Comparison of ENCODE assay signal across 11 cellular contexts in the genomic region with DNA sequence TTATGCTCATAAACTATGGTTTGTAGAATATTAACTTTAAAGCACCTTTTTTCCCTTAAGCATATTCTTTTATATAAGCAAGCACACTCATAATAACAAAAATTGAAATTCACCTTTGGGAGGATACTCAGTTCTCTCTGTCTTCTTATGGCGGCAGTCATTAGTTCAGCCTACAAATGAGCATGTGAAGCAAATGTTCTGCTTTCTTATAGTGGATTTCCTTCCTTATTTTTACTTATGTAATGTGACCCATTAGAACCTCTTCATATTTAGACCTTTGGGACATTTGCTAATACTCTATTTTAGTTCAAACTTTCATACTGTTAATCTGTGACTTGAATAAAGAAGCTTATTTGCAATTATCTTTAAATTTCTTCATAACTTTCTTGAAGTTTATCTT. TPM values are rescaled to one million over a fixed set of nuclear protein-coding genes. Genes with fewer than 3 reads are reported as not detected.
DNase-seq lines count a peak whose midpoint lies in the region; ATAC-seq lines count a peak whose summit lies in the region.
"Had no signal": no experiment of that assay in that cellular context is flagged by ENCODE, and none has a peak within 500 bp of the region (broad histone marks: within the 10 kb centered on the region; RNA-seq: fewer than 3 reads in every experiment).

P2RY13 (minus strand) TSS at position 182 of the 400 bp plus-strand sequence; CDS start at position 161, 21 bp downstream.

- H3K4me1 ChIP-seq in ACC112 (ENCODE audit: control insufficient read depth, insufficient read depth, low read length, unreplicated experiment): peaks cover 17% of the 10 kb centered on the region
- no peaks in the 10 kb centered on the region for H3K4me1 ChIP-seq in mucosa of stomach (ENCODE audit: control insufficient read depth, insufficient read depth, low read length)
- no peaks in the 10 kb centered on the region for H3K4me1 ChIP-seq in aorta (ENCODE audit: control insufficient read depth in 1 of 2, insufficient read depth in 2 of 2, low read length in 2 of 2)
- H3K4me1 ChIP-seq: gastroesophageal sphincter had no signal

- H3K27me3 ChIP-seq in ACC112 (ENCODE audit: insufficient read depth, low read length) (no peaks in the 10 kb centered on the region), mucosa of stomach (ENCODE audit: control insufficient read depth, insufficient read depth, low read length) (no peaks in the 10 kb centered on the region), aorta (ENCODE audit: control insufficient read depth in 1 of 2, insufficient read depth in 2 of 2, low read length in 1 of 2) (no peaks in the 10 kb centered on the region)
- H3K27me3 ChIP-seq: gastroesophageal sphincter had no signal

- H3K4me1 Mint-ChIP-seq in IgD-negative memory B cell: peaks cover 4 to 7% (median 6%) of the 10 kb centered on the region in 3 donors

- no peaks in the 10 kb centered on the region for H3K9me3 Mint-ChIP-seq in IgD-negative memory B cell

- H3K27ac ChIP-seq in ACC112 (ENCODE audit: low read depth, low read length): no peak within 1 kb of the TSS
- H3K27ac ChIP-seq in angular gyrus (ENCODE audit: low read depth, low read length): peak within 1 kb of the TSS; percentile 34
- no peak within 1 kb of the TSS for H3K27ac ChIP-seq in aorta (ENCODE audit: low read depth in 1 of 2, low read length in 2 of 2)
- H3K27ac ChIP-seq: C4-2B had no signal

- no peaks in the 10 kb centered on the region for H3K27me3 Mint-ChIP-seq in IgD-negative memory B cell

- no peak for ATAC-seq in GM21737 (IDR thresholded peaks at IDR 0.05; ENCODE audit: unreplicated experiment)
- ATAC-seq in HG03378 (IDR thresholded peaks at IDR 0.05; ENCODE audit: unreplicated experiment): no peak
- ATAC-seq in aorta (ENCODE audit: low FRiP score): no peak
- no peak for ATAC-seq in sciatic nerve
- ATAC-seq: gastroesophageal sphincter, left colon had no signal

- H2AFZ ChIP-seq in ACC112 (ENCODE audit: low read length, unreplicated experiment): peak within 1 kb of the TSS; percentile 74

- peak within 1 kb of the TSS in 1 of 3 donors; percentile 2 for H3K27ac Mint-ChIP-seq in IgD-negative memory B cell

- H3K79me2 ChIP-seq in ACC112 (ENCODE audit: control insufficient read depth, insufficient read depth, low read length, unreplicated experiment): no peaks in the 10 kb centered on the region

- H3K36me3 ChIP-seq in ACC112 (ENCODE audit: insufficient read depth, low read length): no peaks in the 10 kb centered on the region
- no peaks in the 10 kb centered on the region for H3K36me3 ChIP-seq in mucosa of stomach (ENCODE audit: control insufficient read depth, insufficient read depth, low read length)
- H3K36me3 ChIP-seq in aorta (ENCODE audit: control insufficient read depth in 1 of 2, insufficient read depth in 2 of 2, low read length in 1 of 2): no peaks in the 10 kb centered on the region
- H3K36me3 ChIP-seq: gastroesophageal sphincter had no signal

- peak within 1 kb of the TSS; percentile 2 for H3K9ac ChIP-seq in mucosa of stomach (ENCODE audit: low read length)

- H3K4me3 Mint-ChIP-seq in IgD-negative memory B cell: peak within 1 kb of the TSS in 3 of 4 donors; percentile 18 to 89 (median 62)

- DNase-seq in aorta (no peak), sciatic nerve (ENCODE audit: low spot score) (no peak)
- DNase-seq: left colon had no signal

- WGBS in aorta, 2 donors: 97 to 100% methylated on average over 1 of the region's 1 CpG

- no peaks in the 10 kb centered on the region for H3K36me3 Mint-ChIP-seq in IgD-negative memory B cell

- H3K4me3 ChIP-seq in ACC112 (ENCODE audit: low read depth, low read length) (peak within 1 kb of the TSS; percentile 44), mucosa of stomach (ENCODE audit: low read length) (no peak within 1 kb of the TSS), aorta (ENCODE audit: low read length in 2 of 2) (no peak within 1 kb of the TSS)
- H3K4me3 ChIP-seq: gastroesophageal sphincter had no signal

- intact Hi-C loops in aorta (cut with DNase I) (loop anchor here in 1 of 2 donors (5.0 kb wide), 1 partner anchor 102 kb away; no protein-coding TSS in a partner anchor), sciatic nerve (cut with DNase I) (no loop called here)

- H3K9me3 ChIP-seq in mucosa of stomach (ENCODE audit: control insufficient read depth, low read length) (no peaks in the 10 kb centered on the region), aorta (ENCODE audit: control insufficient read depth, low read length) (no peaks in the 10 kb centered on the region)
- H3K9me3 ChIP-seq: gastroesophageal sphincter had no signal

RNA-seq across cellular contexts. Expression of gene P2RY13, which starts in this region (rescaled TPM):
- polyA plus RNA-seq in IgD-negative memory B cell: 0.46 TPM
- total RNA-seq in aorta: 1 to 10 TPM; 2.6 to 2.7 TPM
- 1 to 10 TPM in 1 of 2 donors, under 1 TPM in 1; 0.51 to 3.3 TPM for polyA plus RNA-seq in aorta
- total RNA-seq in sciatic nerve: 3.7 TPM
